Comparison of ENCODE assay signal across 21 cellular contexts in the genomic region with DNA sequence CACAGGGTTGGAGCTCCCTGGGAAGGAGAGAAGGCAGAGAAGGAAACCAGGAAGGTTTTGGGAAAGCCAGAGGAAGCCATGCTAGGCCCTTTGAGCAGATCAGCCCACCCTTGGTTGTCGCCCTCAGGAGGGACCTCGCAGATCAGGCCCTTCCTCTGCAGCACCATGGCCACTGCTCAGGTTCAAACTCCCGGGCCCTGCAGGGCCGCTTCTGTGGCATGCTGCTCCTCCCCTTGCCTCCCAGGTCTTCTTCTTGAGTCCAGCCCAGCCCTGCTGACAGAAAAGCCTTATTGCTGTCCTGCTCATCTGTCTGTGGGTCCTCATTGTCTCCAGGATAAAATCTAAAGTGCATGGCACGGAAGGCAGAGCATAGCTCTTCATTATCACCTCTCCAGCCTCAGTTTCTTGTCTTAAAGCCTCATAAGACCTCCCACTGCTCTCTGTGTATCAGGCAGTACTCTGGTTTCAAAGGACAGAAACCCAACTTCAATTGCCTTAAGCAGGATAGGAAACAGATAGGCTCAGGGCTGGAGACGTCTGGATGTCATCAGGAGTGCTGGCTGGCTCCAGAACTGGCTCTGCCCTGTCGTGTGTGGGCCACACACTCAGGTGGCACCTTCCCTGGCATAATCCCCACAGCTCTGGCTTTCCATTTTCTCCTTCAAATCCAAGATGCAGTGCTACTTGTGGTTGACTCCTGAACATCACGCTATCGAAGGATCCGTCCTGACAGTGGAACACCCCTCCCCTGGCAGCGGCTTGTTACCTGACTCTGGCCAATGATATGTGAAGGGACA.
DNase-seq lines count a peak whose midpoint lies in the region; ATAC-seq and TF ChIP-seq lines count a peak whose summit lies in the region.
"Had no signal": no experiment of that assay in that cellular context is flagged by ENCODE, and none has a peak within 500 bp of the region (broad histone marks: within the 10 kb centered on the region; RNA-seq: fewer than 3 reads in every experiment).

No MANE protein-coding gene starts in this region.

- H3K4me1 Mint-ChIP-seq in mesothelial cell of epicardium = peaks cover 29% of the 10 kb centered on the region
- no peaks in the 10 kb centered on the region for H3K4me1 Mint-ChIP-seq in stimulated activated effector memory CD8-positive, alpha-beta T cell treated with anti-CD3 and anti-CD28 coated beads, Interleukin-12 subunit alpha, Interleukin-12 subunit beta, amount 100 ng/mL, for 72 hours
- H3K4me1 Mint-ChIP-seq: B cell had no signal

- no peak overlapping the region for H3K4me3 ChIP-seq in coronary artery
- H3K4me3 ChIP-seq in left lung = no peak overlapping the region
- H3K4me3 ChIP-seq: HAP-1 had no signal

- no peak overlapping the region for H3K4me3 Mint-ChIP-seq in mesothelial cell of epicardium
- no peak overlapping the region for H3K4me3 Mint-ChIP-seq in stimulated activated effector memory CD8-positive, alpha-beta T cell treated with anti-CD3 and anti-CD28 coated beads, Interleukin-12 subunit alpha, Interleukin-12 subunit beta, amount 100 ng/mL, for 72 hours
- H3K4me3 Mint-ChIP-seq: B cell had no signal

- H3K36me3 ChIP-seq in left lung = peaks cover 0 to 36% of the 10 kb centered on the region in 2 donors
- H3K36me3 ChIP-seq: HAP-1 had no signal

- H3K36me3 Mint-ChIP-seq in mesothelial cell of epicardium = peaks cover 2% of the 10 kb centered on the region
- H3K36me3 Mint-ChIP-seq in stimulated activated effector memory CD8-positive, alpha-beta T cell treated with anti-CD3 and anti-CD28 coated beads, Interleukin-12 subunit alpha, Interleukin-12 subunit beta, amount 100 ng/mL, for 72 hours = peaks cover 5% of the 10 kb centered on the region

- no peaks in the 10 kb centered on the region for H3K9me3 Mint-ChIP-seq in mesothelial cell of epicardium
- no peaks in the 10 kb centered on the region for H3K9me3 Mint-ChIP-seq in stimulated activated effector memory CD8-positive, alpha-beta T cell treated with anti-CD3 and anti-CD28 coated beads, Interleukin-12 subunit alpha, Interleukin-12 subunit beta, amount 100 ng/mL, for 72 hours

- H3K4me1 ChIP-seq in left lung = no peaks in the 10 kb centered on the region
- H3K4me1 ChIP-seq: HAP-1 had no signal

- H3K27ac Mint-ChIP-seq in mesothelial cell of epicardium = peak overlapping the region; percentile 57
- H3K27ac Mint-ChIP-seq in stimulated activated effector memory CD8-positive, alpha-beta T cell treated with anti-CD3 and anti-CD28 coated beads, Interleukin-12 subunit alpha, Interleukin-12 subunit beta, amount 100 ng/mL, for 72 hours = peak overlapping the region; percentile 23
- H3K27ac Mint-ChIP-seq: B cell had no signal

- no peaks in the 10 kb centered on the region for H3K27me3 ChIP-seq in left lung

- H3K27me3 Mint-ChIP-seq in mesothelial cell of epicardium (ENCODE audit: low read depth) = no peaks in the 10 kb centered on the region
- H3K27me3 Mint-ChIP-seq: B cell had no signal

- H3K9me3 ChIP-seq in left lung = no peaks in the 10 kb centered on the region
- H3K9me3 ChIP-seq: HAP-1 had no signal

- peak; percentile 26 for DNase-seq in activated CD8-positive, alpha-beta memory T cell treated with anti-CD3 and anti-CD28 coated beads for 24 hours
- DNase-seq in activated CD8-positive, alpha-beta memory T cell treated with anti-CD3 and anti-CD28 coated beads, Interleukin-2, amount 50 U/mL, for 4 hours = no peak
- peak; percentile 59 for DNase-seq in coronary artery (ENCODE audit: low spot score)
- DNase-seq in mesothelial cell of epicardium (ENCODE audit: low spot score in 2 of 2, unreplicated experiment in 2 of 2) = no peak
- no peak for DNase-seq in stimulated activated effector memory CD8-positive, alpha-beta T cell treated with anti-CD3 and anti-CD28 coated beads, Interleukin-12 subunit alpha, Interleukin-12 subunit beta, amount 100 ng/mL, for 72 hours (ENCODE audit: low spot score in 2 of 2)
- DNase-seq in left lung = no peak
- no peak for DNase-seq in KBM-7
- DNase-seq: 8988T, COR-L47, DMS 273 treated with DMSO at 0.1 percent for 48 hours, DND-41, NCI-H1417 treated with DMSO at 0.1 percent for 48 hours, NCI-H187 treated with DMSO at 0.1 percent for 48 hours, NCI-H226, NCI-H524 treated with DMSO at 0.1 percent for 48 hours, PC-3 had no signal

- no peak for TF ChIP-seq CTCF in coronary artery (IDR thresholded peaks at IDR 0.05)
- no peak for TF ChIP-seq CTCF in mesothelial cell of epicardium (IDR thresholded peaks at IDR 0.05; ENCODE audit: unreplicated experiment)
- TF ChIP-seq CTCF in left lung (IDR thresholded peaks at IDR 0.05) = no peak

- no peak overlapping the region for H3K27ac ChIP-seq in coronary artery
- H3K27ac ChIP-seq in left lung = no peak overlapping the region
- H3K27ac ChIP-seq: HL-60, RWPE1 had no signal

- in situ Hi-C loops in KBM-7 (cut with MboI; ENCODE audit: low pct_unique_long_range_greater_than_20kb, low sequenced_read_pairs) = no loop called here

- intact Hi-C loops in left lung (cut with DNase I) = no loop called here

- no peak for ATAC-seq in stimulated activated effector memory CD8-positive, alpha-beta T cell treated with anti-CD3 and anti-CD28 coated beads, Interleukin-12 subunit alpha, Interleukin-12 subunit beta, amount 100 ng/mL, for 72 hours
- no peak for ATAC-seq in left lung
- ATAC-seq in GM19467 (IDR thresholded peaks at IDR 0.05; ENCODE audit: unreplicated experiment) = no peak
- ATAC-seq: PC-3 had no signal

Comparison
In these comparisons a context has a peak if more than half of its experiments do, and no peak if none do; other contexts are left out.
1. DNase-seq: peak in activated CD8-positive, alpha-beta memory T cell treated with anti-CD3 and anti-CD28 coated beads for 24 hours (single experiment) and coronary artery (single experiment); none in activated CD8-positive, alpha-beta memory T cell treated with anti-CD3 and anti-CD28 coated beads, Interleukin-2, amount 50 U/mL, for 4 hours (single experiment), mesothelial cell of epicardium (0 of 2), stimulated activated effector memory CD8-positive, alpha-beta T cell treated with anti-CD3 and anti-CD28 coated beads, Interleukin-12 subunit alpha, Interleukin-12 subunit beta, amount 100 ng/mL, for 72 hours (0 of 2), left lung (0 of 2) and KBM-7 (single experiment).